In genomic region chr6:42279144-42279781, GRCh38 we compare ENCODE assay signal across 9 cellular contexts.
DNase-seq lines count a peak whose midpoint lies in the region; FAIRE-seq and TF ChIP-seq lines count a peak whose summit lies in the region.
"Had no signal": no experiment of that assay in that cellular context is flagged by ENCODE, and none has a peak within 500 bp of the region (broad histone marks: within the 10 kb centered on the region; RNA-seq: fewer than 3 reads in every experiment).

No MANE protein-coding gene starts in this region.

- 0 out of 2 replicates have a peak overlapping the region, but pooled peaks have one; percentile 2 for H3K4me2 ChIP-seq in BLaER1

- peaks cover 66% of the 10 kb centered on the region for H3K4me1 ChIP-seq in BLaER1
- H3K4me1 ChIP-seq in HAP-1 = no peaks in the 10 kb centered on the region

- no peaks in the 10 kb centered on the region for H3K27me3 ChIP-seq in BLaER1
- H3K27me3 ChIP-seq in brain microvascular endothelial cell (replicated peaks) = no peaks in the 10 kb centered on the region
- no peaks in the 10 kb centered on the region for H3K27me3 ChIP-seq in HAP-1 (ENCODE audit: low read depth)

- H4K20me1 ChIP-seq in BLaER1 = peaks cover 66% of the 10 kb centered on the region

- FAIRE-seq in D721Med (lab: Jason Lieb, UNC) = no peak

- peak; percentile 66 for DNase-seq in Jurkat, Clone E6-1 (ENCODE audit: low read depth, low spot score)
- DNase-seq in brain microvascular endothelial cell (peak; percentile 13), myocyte (ENCODE audit: low read depth) (peak; percentile 93), NOMO-1 (lab: John Stamatoyannopoulos, UW; ENCODE audit: unreplicated experiment in 2 of 2) (no peak), HAP-1 (ENCODE audit: low spot score in 2 of 2) (no peak), ecto neural progenitor cell (ENCODE audit: low spot score) (no peak), D721Med (ENCODE audit: insufficient read length, low spot score) (no peak)
- DNase-seq: NCI-H2081 treated with DMSO at 0.1 percent for 48 hours had no signal

- H3K27ac ChIP-seq in BLaER1 (0 out of 2 replicates have a peak overlapping the region, but pooled peaks have one; percentile 18), brain microvascular endothelial cell (no peak overlapping the region)

- in situ Hi-C loops in brain microvascular endothelial cell (cut with HindIII; ENCODE audit: low pct_ligation_motif_present, low sequenced_read_pairs) = no loop called here
- in situ Hi-C loops in HAP-1 (cut with MboI; ENCODE audit: low sequenced_read_pairs) = no loop called here

- no peak overlapping the region for H3K9ac ChIP-seq in BLaER1

- H3K36me3 ChIP-seq in BLaER1 (peaks cover 85% of the 10 kb centered on the region), brain microvascular endothelial cell (replicated peaks) (no peaks in the 10 kb centered on the region), HAP-1 (replicated peaks) (no peaks in the 10 kb centered on the region)

- TF ChIP-seq CTCF in brain microvascular endothelial cell (IDR thresholded peaks at IDR 0.05; ENCODE audit: low read depth, low read length, missing control alignments) (no peak), D721Med (IDR thresholded peaks at IDR 0.05; ENCODE audit: insufficient read depth, missing control alignments) (no peak)

- H3K4me3 ChIP-seq in BLaER1 = no peak overlapping the region
- no peak overlapping the region for H3K4me3 ChIP-seq in Jurkat, Clone E6-1 (ENCODE audit: low read length)
- H3K4me3 ChIP-seq in brain microvascular endothelial cell (ENCODE audit: low read depth, low read length) = no peak overlapping the region
- no peak overlapping the region for H3K4me3 ChIP-seq in HAP-1

- H3K9me3 ChIP-seq in BLaER1 (peaks cover 6% of the 10 kb centered on the region), HAP-1 (peaks cover 3% of the 10 kb centered on the region; the same call in 1 of the 2 replicates)

Comparison
In these comparisons a context has a peak if more than half of its experiments do, and no peak if none do; other contexts are left out.
1. DNase-seq: peak in Jurkat, Clone E6-1 (single experiment), brain microvascular endothelial cell (single experiment) and myocyte (single experiment); none in NOMO-1 (0 of 2), HAP-1 (0 of 2), ecto neural progenitor cell (single experiment) and D721Med (single experiment).